ENCODE assay signal across 8 cellular contexts in genomic region chr2:7007846-7008741, GRCh38.
DNase-seq lines count a peak whose midpoint lies in the region; ATAC-seq and TF ChIP-seq lines count a peak whose summit lies in the region.

No MANE protein-coding gene starts in this region.

- no peak for TF ChIP-seq EP300 in esophagus muscularis mucosa (IDR thresholded peaks at IDR 0.05)

- H3K9me3 ChIP-seq in esophagus muscularis mucosa (no peaks in the 10 kb centered on the region), WERI-Rb-1 (ENCODE audit: severe bottlenecking) (no peaks in the 10 kb centered on the region)

- H3K4me3 ChIP-seq in ACC112 (ENCODE audit: low read depth, low read length) (no peak overlapping the region), esophagus muscularis mucosa (peak overlapping the region in 2 of 4 donors; percentile 7 to 19), WERI-Rb-1 (ENCODE audit: low read depth, low read length) (no peak overlapping the region)

- H3K27me3 Mint-ChIP-seq in nephron (ENCODE audit: low read depth): no peaks in the 10 kb centered on the region
- H3K27me3 Mint-ChIP-seq in effector memory CD8-positive, alpha-beta T cell: no peaks in the 10 kb centered on the region

- no peaks in the 10 kb centered on the region for H3K27me3 ChIP-seq in ACC112 (ENCODE audit: insufficient read depth, low read length)
- H3K27me3 ChIP-seq in esophagus muscularis mucosa: no peaks in the 10 kb centered on the region
- no peaks in the 10 kb centered on the region for H3K27me3 ChIP-seq in WERI-Rb-1 (ENCODE audit: insufficient read depth, low read depth, severe bottlenecking)

- no peaks in the 10 kb centered on the region for H3K36me3 ChIP-seq in ACC112 (ENCODE audit: insufficient read depth, low read length)
- H3K36me3 ChIP-seq in esophagus muscularis mucosa: no peaks in the 10 kb centered on the region
- H3K36me3 ChIP-seq in WERI-Rb-1: no peaks in the 10 kb centered on the region

- WGBS in esophagus muscularis mucosa: 54% methylated on average over 10 of the region's 24 CpGs

- H3K36me3 Mint-ChIP-seq in nephron (ENCODE audit: low read depth): peaks cover 40% of the 10 kb centered on the region
- H3K36me3 Mint-ChIP-seq in effector memory CD8-positive, alpha-beta T cell (ENCODE audit: insufficient read depth): peaks cover 9% of the 10 kb centered on the region

- H3K79me2 ChIP-seq in ACC112 (ENCODE audit: control insufficient read depth, insufficient read depth, low read length, unreplicated experiment): no peaks in the 10 kb centered on the region

- H3K27ac Mint-ChIP-seq in nephron: peak overlapping the region; percentile 93 to 94 (median 94)
- H3K27ac Mint-ChIP-seq in effector memory CD8-positive, alpha-beta T cell: peak overlapping the region in 1 of 2 donors; percentile 78

- H3K4me1 ChIP-seq in ACC112 (ENCODE audit: control insufficient read depth, insufficient read depth, low read length, unreplicated experiment) (peaks cover 58% of the 10 kb centered on the region), esophagus muscularis mucosa (peaks cover 42 to 63% (median 52%) of the 10 kb centered on the region in 4 donors)

- ATAC-seq in GM21447 (IDR thresholded peaks at IDR 0.05; ENCODE audit: unreplicated experiment): peak; percentile 59
- ATAC-seq in effector memory CD8-positive, alpha-beta T cell (replicated peaks): no peak

- intact Hi-C loops in esophagus muscularis mucosa (cut with DNase I): loop anchor here (5.0 kb wide), 1 partner anchor 91 kb away; the partner anchor contains the start of gene RNF144A

- H2AFZ ChIP-seq in ACC112 (ENCODE audit: low read length, unreplicated experiment): no peak overlapping the region

- H3K4me1 Mint-ChIP-seq in nephron: peaks cover 61% of the 10 kb centered on the region
- peaks cover 18 to 28% of the 10 kb centered on the region in 2 donors for H3K4me1 Mint-ChIP-seq in effector memory CD8-positive, alpha-beta T cell (ENCODE audit: low read depth in 2 of 2)

- TF ChIP-seq POLR2A in esophagus muscularis mucosa (IDR thresholded peaks at IDR 0.05; ENCODE audit: low read depth): no peak

- peak overlapping the region in 2 of 3 experiments; percentile 16 to 40 for H3K4me3 Mint-ChIP-seq in nephron
- H3K4me3 Mint-ChIP-seq in effector memory CD8-positive, alpha-beta T cell: no peak overlapping the region

- H3K27ac ChIP-seq in ACC112 (ENCODE audit: low read depth, low read length) (peak overlapping the region; percentile 95), esophagus muscularis mucosa (replicated peaks in 1 of 4) (peak overlapping the region; percentile 61 to 77 (median 68)), WERI-Rb-1 (no peak overlapping the region)

- H3K9me3 Mint-ChIP-seq in nephron: no peaks in the 10 kb centered on the region
- H3K9me3 Mint-ChIP-seq in effector memory CD8-positive, alpha-beta T cell: no peaks in the 10 kb centered on the region

- peak; percentile 55 for DNase-seq in SHP77 treated with DMSO at 0.1 percent for 48 hours (lab: John Stamatoyannopoulos, UW)
- no peak for DNase-seq in esophagus muscularis mucosa (ENCODE audit: extremely low spot score)
- no peak for DNase-seq in WERI-Rb-1
- DNase-seq in germinal center (ENCODE audit: low spot score): no peak
- DNase-seq in effector memory CD8-positive, alpha-beta T cell: no peak

- peak in 1 of 3 experiments; percentile 42 for TF ChIP-seq CTCF in esophagus muscularis mucosa (IDR thresholded peaks at IDR 0.05)
- TF ChIP-seq CTCF in nephron (IDR thresholded peaks at IDR 0.05; ENCODE audit: unreplicated experiment in 3 of 3): peak in 1 of 3 experiments; percentile 27
- no peak for TF ChIP-seq CTCF in WERI-Rb-1 (IDR thresholded peaks at IDR 0.05; ENCODE audit: low read depth, low read length)

Comparison
In these comparisons a context has a peak if more than half of its experiments do, and no peak if none do; other contexts are left out.
1. H3K4me3 Mint-ChIP-seq: peak in nephron (2 of 3); none in effector memory CD8-positive, alpha-beta T cell (0 of 2).